18 cellular contexts compared by ENCODE assay signal in the genomic region with DNA sequence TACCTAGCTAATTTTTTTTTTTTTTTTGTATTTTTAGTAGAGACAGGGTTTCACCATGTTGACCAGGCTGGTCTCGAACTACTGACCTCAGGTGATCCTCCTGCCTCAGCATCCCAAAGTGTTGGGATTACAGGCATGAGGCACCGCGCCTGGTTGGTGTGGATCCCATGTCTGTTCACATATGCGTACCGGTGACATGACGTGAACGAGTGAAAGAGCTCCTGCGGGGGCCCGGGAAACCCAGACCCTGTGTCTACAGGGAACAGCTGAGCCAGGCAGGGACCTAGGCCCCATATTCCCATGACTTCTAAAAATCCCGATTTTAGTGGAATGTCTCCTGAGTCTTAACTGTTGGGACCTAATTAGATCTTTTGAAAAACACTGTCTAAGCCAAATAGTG. TPM values are rescaled to one million over a fixed set of nuclear protein-coding genes. Genes with fewer than 3 reads are reported as not detected.
A peak's percentile ranks its signal among the peaks of the same experiment; 100 is the strongest.
DNase-seq lines count a peak whose midpoint lies in the region; TF ChIP-seq lines count a peak whose summit lies in the region.
"Had no signal": no experiment of that assay in that cellular context is flagged by ENCODE, and none has a peak within 500 bp of the region (broad histone marks: within the 10 kb centered on the region; RNA-seq: fewer than 3 reads in every experiment).

No MANE protein-coding gene starts in this region.

- H3K27ac ChIP-seq in VCaP (peak overlapping the region; percentile 10; the same call in 1 of the 2 replicates), spleen (no peak overlapping the region), neural progenitor cell (no peak overlapping the region)
- H3K27ac ChIP-seq: 22Rv1, A549, BLaER1 had no signal

- no peak overlapping the region for H3K9ac ChIP-seq in neural progenitor cell
- H3K9ac ChIP-seq: BLaER1 had no signal

- no peak overlapping the region for H2AFZ ChIP-seq in neural progenitor cell (replicated peaks)

- H3K4me2 ChIP-seq in neural progenitor cell, result no peak overlapping the region
- H3K4me2 ChIP-seq: A549, BLaER1 had no signal

- H3K36me3 Mint-ChIP-seq in CD14-positive monocyte (no peaks in the 10 kb centered on the region), neural progenitor cell (peaks cover 6% of the 10 kb centered on the region)
- H3K36me3 Mint-ChIP-seq: CD8-positive, alpha-beta T cell had no signal

- H4K20me1 ChIP-seq in neural progenitor cell (ENCODE audit: low read depth), result no peaks in the 10 kb centered on the region
- H4K20me1 ChIP-seq: BLaER1 had no signal

- WGBS in spleen, 5 donors, result 89 to 95% (median 91%) methylated on average over 10 of the region's 10 CpGs

- TF ChIP-seq POLR2A in spleen (IDR thresholded peaks at IDR 0.05), result no peak

- in situ Hi-C loops in GM13977 (cut with MboI; ENCODE audit: low pct_unique_long_range_greater_than_20kb, low sequenced_read_pairs, unreplicated experiment), result no loop called here

- no peaks in the 10 kb centered on the region for H3K9me3 ChIP-seq in spleen
- no peaks in the 10 kb centered on the region for H3K9me3 ChIP-seq in neural progenitor cell (ENCODE audit: low read depth)
- H3K9me3 ChIP-seq: A549, BE2C, BLaER1, Caco-2 had no signal

- no peaks in the 10 kb centered on the region for H3K79me2 ChIP-seq in neural progenitor cell (ENCODE audit: low read depth)

- no peak overlapping the region for H3K4me3 ChIP-seq in spleen
- H3K4me3 ChIP-seq in neural progenitor cell, result no peak overlapping the region
- H3K4me3 ChIP-seq: A549, BLaER1 had no signal

- H3K4me1 Mint-ChIP-seq in CD14-positive monocyte, result no peaks in the 10 kb centered on the region
- peaks cover 43% of the 10 kb centered on the region for H3K4me1 Mint-ChIP-seq in neural progenitor cell

- H3K27me3 ChIP-seq in spleen (replicated peaks in 1 of 7) (no peaks in the 10 kb centered on the region), neural progenitor cell (no peaks in the 10 kb centered on the region)
- H3K27me3 ChIP-seq: BE2C, BLaER1 had no signal

- TF ChIP-seq CTCF in CD14-positive monocyte (IDR thresholded peaks at IDR 0.05), result no peak
- TF ChIP-seq CTCF in VCaP (conservative IDR thresholded peaks at IDR 0.05), result no peak
- TF ChIP-seq CTCF in spleen (IDR thresholded peaks at IDR 0.05 in 8 of 11, conservative IDR thresholded peaks at IDR 0.05 in 3 of 11), result no peak
- TF ChIP-seq CTCF in GM13977 (IDR thresholded peaks at IDR 0.05; ENCODE audit: extremely low read depth, insufficient read depth, missing control alignments), result no peak
- TF ChIP-seq CTCF in neural progenitor cell (IDR thresholded peaks at IDR 0.05), result no peak

- H3K4me1 ChIP-seq in spleen (peaks cover 0 to 23% (median 13%) of the 10 kb centered on the region in 6 donors), neural progenitor cell (peaks cover 24% of the 10 kb centered on the region)
- H3K4me1 ChIP-seq: A549 had no signal

- peaks cover 2 to 7% (median 6%) of the 10 kb centered on the region in 3 donors for H3K27me3 Mint-ChIP-seq in CD14-positive monocyte (ENCODE audit: low read depth in 3 of 3)
- H3K27me3 Mint-ChIP-seq in neural progenitor cell (ENCODE audit: insufficient read depth, low read depth), result peaks cover 8% of the 10 kb centered on the region

- H3K4me3 Mint-ChIP-seq in CD14-positive monocyte, result no peak overlapping the region
- no peak overlapping the region for H3K4me3 Mint-ChIP-seq in neural progenitor cell
- H3K4me3 Mint-ChIP-seq: CD4-positive, alpha-beta T cell; CD8-positive, alpha-beta T cell had no signal

- peak; percentile 4 for DNase-seq in CD14-positive monocyte (ENCODE audit: low spot score)
- DNase-seq in posterior vena cava (ENCODE audit: low spot score), result peak; percentile 58
- DNase-seq in spleen, result peak; percentile 40
- DNase-seq in GM13977 (ENCODE audit: low spot score), result no peak
- DNase-seq in neural progenitor cell (ENCODE audit: low spot score), result no peak
- no peak for DNase-seq in SKM-1 treated with dmso at 0.1 percent for 144 hours (lab: John Stamatoyannopoulos, UW; ENCODE audit: unreplicated experiment)
- DNase-seq: BE2C; C1 segment of cervical spinal cord; Caco-2; Calu3; CD4-positive, alpha-beta T cell; CD8-positive, alpha-beta T cell; DMS79 treated with DMSO at 0.1 percent for 48 hours; GF-D8 had no signal

- intact Hi-C loops in CD14-positive monocyte (cut with micrococcal nuclease) (no loop called here), posterior vena cava (cut with DNase I) (no loop called here), spleen (cut with DNase I; ENCODE audit: low total_unique reads) (no loop called here)

- peaks cover 4% of the 10 kb centered on the region for H3F3A ChIP-seq in neural progenitor cell (ENCODE audit: low read depth)

- H3K27ac Mint-ChIP-seq in CD14-positive monocyte, result no peak overlapping the region
- no peak overlapping the region for H3K27ac Mint-ChIP-seq in neural progenitor cell
- H3K27ac Mint-ChIP-seq: CD4-positive, alpha-beta T cell; CD8-positive, alpha-beta T cell had no signal

- H3K36me3 ChIP-seq in spleen (no peaks in the 10 kb centered on the region), neural progenitor cell (no peaks in the 10 kb centered on the region)
- H3K36me3 ChIP-seq: BE2C, BLaER1 had no signal

- H3K9me3 Mint-ChIP-seq in CD14-positive monocyte (no peaks in the 10 kb centered on the region), neural progenitor cell (no peaks in the 10 kb centered on the region)
- H3K9me3 Mint-ChIP-seq: CD4-positive, alpha-beta T cell; CD8-positive, alpha-beta T cell had no signal

RNA-seq across cellular contexts. Expression of a gene that starts 33.1 kb away (rescaled TPM):
- polyA plus RNA-seq in CD14-positive monocyte, result not detected
- total RNA-seq in posterior vena cava, result 1 to 10 TPM; 6.4 to 6.9 TPM
- 10 to 100 TPM; 12.9 to 88.7 (median 34.9) TPM for total RNA-seq in spleen
- polyA plus RNA-seq in spleen, result 10 to 100 TPM in 1 of 3 donors, 1 to 10 TPM in 2; 1.7 to 13.5 (median 2.9) TPM
- total RNA-seq in neural progenitor cell (ENCODE audit: low replicate concordance), result 2.9 and 13.8 TPM in 2 replicates
- total RNA-seq: Caco-2; CD4-positive, alpha-beta T cell; CD8-positive, alpha-beta T cell had no signal

Comparison
In these comparisons a context has a peak if more than half of its experiments do, and no peak if none do; other contexts are left out.
1. DNase-seq: peak in CD14-positive monocyte (single experiment), posterior vena cava (single experiment) and spleen (single experiment); none in GM13977 (single experiment), neural progenitor cell (single experiment) and SKM-1 treated with dmso at 0.1 percent for 144 hours (single experiment).